In genomic region chr5:96687080-96687479, GRCh38 we compare ENCODE assay signal across 22 cellular contexts. TPM values are rescaled to one million over a fixed set of nuclear protein-coding genes. Genes with fewer than 3 reads are reported as not detected.
A peak's percentile ranks its signal among the peaks of the same experiment; 100 is the strongest.
DNase-seq lines count a peak whose midpoint lies in the region; ATAC-seq, FAIRE-seq and TF ChIP-seq lines count a peak whose summit lies in the region.
"Had no signal": no experiment of that assay in that cellular context is flagged by ENCODE, and none has a peak within 500 bp of the region (broad histone marks: within the 10 kb centered on the region; RNA-seq: fewer than 3 reads in every experiment).

No MANE protein-coding gene starts in this region.

- H4K91ac ChIP-seq in mesenchymal stem cell (ENCODE audit: low read length): no peak overlapping the region

- no peak for TF ChIP-seq POLR2A in gastrocnemius medialis (IDR thresholded peaks at IDR 0.05)

- peak overlapping the region in 2 of 3 donors; percentile 5 to 18 for H3K27ac Mint-ChIP-seq in CD4-positive, CD25-positive, alpha-beta regulatory T cell
- H3K27ac Mint-ChIP-seq in activated B cell treated with CpG ODN at 0.5 μM for 24 hours: no peak overlapping the region
- H3K27ac Mint-ChIP-seq: H9, nephron, progenitor cell of endocrine pancreas had no signal

- TF ChIP-seq CTCF in activated B cell treated with CpG ODN at 0.5 μM for 24 hours (IDR thresholded peaks at IDR 0.05) (no peak), GM10266 (IDR thresholded peaks at IDR 0.05; ENCODE audit: control insufficient read depth, insufficient read depth, low read depth, missing control alignments) (no peak), gastrocnemius medialis (IDR thresholded peaks at IDR 0.05 in 4 of 5, conservative IDR thresholded peaks at IDR 0.05 in 1 of 5) (no peak)

- 96% methylated on average over 5 of the region's 5 CpGs for WGBS in mesenchymal stem cell

- no peaks in the 10 kb centered on the region for H3K27me3 Mint-ChIP-seq in CD4-positive, CD25-positive, alpha-beta regulatory T cell
- no peaks in the 10 kb centered on the region for H3K27me3 Mint-ChIP-seq in activated B cell treated with CpG ODN at 0.5 μM for 24 hours
- H3K27me3 Mint-ChIP-seq: progenitor cell of endocrine pancreas; stimulated activated naive CD8-positive, alpha-beta T cell treated with anti-CD3 and anti-CD28 coated beads, Interleukin-15, amount 100 ng/mL, for 72 hours had no signal

- H3K36me3 Mint-ChIP-seq in CD4-positive, CD25-positive, alpha-beta regulatory T cell: peaks cover 10% of the 10 kb centered on the region
- H3K36me3 Mint-ChIP-seq in activated B cell treated with CpG ODN at 0.5 μM for 24 hours (ENCODE audit: low read depth): peaks cover 34% of the 10 kb centered on the region

- no peak overlapping the region for H3K14ac ChIP-seq in mesenchymal stem cell (ENCODE audit: low read length in 2 of 2)

- no peaks in the 10 kb centered on the region for H3K9me3 ChIP-seq in CD4-positive, CD25-positive, alpha-beta regulatory T cell (ENCODE audit: control insufficient read depth in 2 of 2, low read length in 2 of 2)
- no peaks in the 10 kb centered on the region for H3K9me3 ChIP-seq in mesenchymal stem cell (ENCODE audit: control insufficient read depth, low read length)
- H3K9me3 ChIP-seq in gastrocnemius medialis: no peaks in the 10 kb centered on the region
- H3K9me3 ChIP-seq: SK-N-SH, transverse colon had no signal

- no peaks in the 10 kb centered on the region for H3K9me3 Mint-ChIP-seq in CD4-positive, CD25-positive, alpha-beta regulatory T cell
- no peaks in the 10 kb centered on the region for H3K9me3 Mint-ChIP-seq in activated B cell treated with CpG ODN at 0.5 μM for 24 hours
- H3K9me3 Mint-ChIP-seq: H9; nephron; stimulated activated naive CD8-positive, alpha-beta T cell treated with anti-CD3 and anti-CD28 coated beads, Interleukin-15, amount 100 ng/mL, for 72 hours had no signal

- H3K79me1 ChIP-seq in mesenchymal stem cell (replicated peaks; ENCODE audit: low read length, poor library complexity, severe bottlenecking): peaks cover 17% of the 10 kb centered on the region

- POLR2A ChIA-PET in activated B cell treated with CpG ODN at 0.5 μM for 24 hours (lab: Charles Lee): interaction anchor here (1.0 kb wide), 1 partner anchor 26 kb away, joined by 8 read pairs; no protein-coding TSS in a partner anchor

- H2BK15ac ChIP-seq in mesenchymal stem cell (ENCODE audit: low read depth, poor library complexity, severe bottlenecking): no peak overlapping the region

- in situ Hi-C loops in gastrocnemius medialis (cut with MboI; ENCODE audit: low sequenced_read_pairs in 4 of 4): loop anchor here in 1 of 4 donors (10.0 kb wide), 1 partner anchor 72 kb away; no protein-coding TSS in a partner anchor

- FAIRE-seq in HTR-8/SVneo (lab: Jason Lieb, UNC): no peak

- H3K4me3 ChIP-seq in CD4-positive, CD25-positive, alpha-beta regulatory T cell (ENCODE audit: low read depth, low read length): no peak overlapping the region
- H3K4me3 ChIP-seq in mesenchymal stem cell (ENCODE audit: insufficient read depth in 1 of 2, low read depth in 1 of 2, low read length in 2 of 2): peak overlapping the region in 1 of 2 experiments; percentile 34
- H3K4me3 ChIP-seq in gastrocnemius medialis: no peak overlapping the region
- H3K4me3 ChIP-seq: transverse colon had no signal

- peak overlapping the region; percentile 72 for H3K9ac ChIP-seq in mesenchymal stem cell (ENCODE audit: low read length)

- H2AK5ac ChIP-seq in mesenchymal stem cell (ENCODE audit: low read length, severe bottlenecking): no peak overlapping the region

- H3K18ac ChIP-seq in mesenchymal stem cell (ENCODE audit: low read depth in 1 of 2, low read length in 2 of 2): no peak overlapping the region

- no peak overlapping the region for H3K27ac ChIP-seq in CD4-positive, CD25-positive, alpha-beta regulatory T cell (ENCODE audit: insufficient read depth, low read length, poor library complexity, severe bottlenecking)
- no peak overlapping the region for H3K27ac ChIP-seq in mesenchymal stem cell (ENCODE audit: low read length, poor library complexity, severe bottlenecking)
- H3K27ac ChIP-seq in gastrocnemius medialis: no peak overlapping the region

- no peak for DNase-seq in CD4-positive, CD25-positive, alpha-beta regulatory T cell
- DNase-seq in activated B cell treated with CpG ODN at 0.5 μM for 24 hours (no peak), mesenchymal stem cell (no peak), HTR-8/SVneo (ENCODE audit: insufficient read length, low spot score) (no peak), GM10266 (ENCODE audit: extremely low spot score) (no peak), gastrocnemius medialis (no peak)
- DNase-seq: activated CD4-positive, alpha-beta T cell treated with anti-CD3 and anti-CD28 coated beads for 1 hour; activated CD8-positive, alpha-beta memory T cell treated with anti-CD3 and anti-CD28 coated beads for 24 hours; amygdala; foreskin melanocyte; H9; mesendoderm; NCI-H1105; stimulated activated CD4-positive, alpha-beta T cell treated with anti-CD3 and anti-CD28 coated beads, Interleukin-1b, Interleukin-23, amount 100 ng/mL, for 48 hours; stimulated activated naive CD8-positive, alpha-beta T cell treated with anti-CD3 and anti-CD28 coated beads, Interleukin-15, amount 100 ng/mL, for 72 hours; T-helper 9 cell; transverse colon had no signal

- no peak overlapping the region for H2BK12ac ChIP-seq in mesenchymal stem cell (ENCODE audit: low read length in 2 of 2)

- peaks cover 6% of the 10 kb centered on the region for H3K36me3 ChIP-seq in CD4-positive, CD25-positive, alpha-beta regulatory T cell (ENCODE audit: control insufficient read depth, insufficient read depth, low read length)
- H3K36me3 ChIP-seq in mesenchymal stem cell (ENCODE audit: control insufficient read depth in 1 of 2, insufficient read depth in 2 of 2, low read depth in 1 of 2, low read length in 2 of 2) (peaks cover 0 to 36% of the 10 kb centered on the region in 2 experiments), gastrocnemius medialis (peaks cover 0 to 6% of the 10 kb centered on the region in 2 donors)

- no peaks in the 10 kb centered on the region for H3K27me3 ChIP-seq in CD4-positive, CD25-positive, alpha-beta regulatory T cell (ENCODE audit: control insufficient read depth, insufficient read depth, low read length)
- H3K27me3 ChIP-seq in mesenchymal stem cell (ENCODE audit: control insufficient read depth in 1 of 2, insufficient read depth in 1 of 2, low read length in 2 of 2): no peaks in the 10 kb centered on the region
- H3K27me3 ChIP-seq in gastrocnemius medialis: no peaks in the 10 kb centered on the region
- H3K27me3 ChIP-seq: transverse colon had no signal

- intact Hi-C loops in activated B cell treated with CpG ODN at 0.5 μM for 24 hours (cut with micrococcal nuclease): no loop called here
- intact Hi-C loops in gastrocnemius medialis (cut with DNase I; ENCODE audit: low total_unique reads): loop anchor here (2.0 to 5.0 kb wide), 2 partner anchors 24 to 35 kb away; partner anchors contain the start of gene CAST

- H2AFZ ChIP-seq in mesenchymal stem cell (ENCODE audit: low read depth, low read length): no peak overlapping the region

- H3K4me1 ChIP-seq in CD4-positive, CD25-positive, alpha-beta regulatory T cell (ENCODE audit: control insufficient read depth, insufficient read depth, low read length, poor library complexity, severe bottlenecking): peaks cover 8% of the 10 kb centered on the region
- no peaks in the 10 kb centered on the region for H3K4me1 ChIP-seq in mesenchymal stem cell (ENCODE audit: control insufficient read depth, insufficient read depth, low read depth, low read length)
- H3K4me1 ChIP-seq in gastrocnemius medialis: peaks cover 7 to 24% of the 10 kb centered on the region in 2 donors

- H2BK5ac ChIP-seq in mesenchymal stem cell (ENCODE audit: low read depth, low read length, poor library complexity, severe bottlenecking): no peak overlapping the region

- H3K23ac ChIP-seq in mesenchymal stem cell (ENCODE audit: low read length in 2 of 2): no peak overlapping the region

- H2BK120ac ChIP-seq in mesenchymal stem cell (ENCODE audit: low read depth, low read length): no peak overlapping the region

- H3K4me1 Mint-ChIP-seq in CD4-positive, CD25-positive, alpha-beta regulatory T cell: peaks cover 24 to 49% (median 36%) of the 10 kb centered on the region in 4 donors
- H3K4me1 Mint-ChIP-seq in activated B cell treated with CpG ODN at 0.5 μM for 24 hours: peaks cover 33% of the 10 kb centered on the region
- H3K4me1 Mint-ChIP-seq: H9, nephron had no signal

- H3K4me2 ChIP-seq in mesenchymal stem cell (ENCODE audit: low read length, poor library complexity, severe bottlenecking): no peak overlapping the region

- no peak overlapping the region for H3K4ac ChIP-seq in mesenchymal stem cell (ENCODE audit: low read depth in 1 of 2, low read length in 2 of 2)

- no peak overlapping the region for H4K8ac ChIP-seq in mesenchymal stem cell (ENCODE audit: low read length)

- ATAC-seq in CD4-positive, CD25-positive, alpha-beta regulatory T cell (ENCODE audit: low read depth in 2 of 2): no peak
- peak; percentile 40 for ATAC-seq in HG02759 (IDR thresholded peaks at IDR 0.05; ENCODE audit: unreplicated experiment)
- ATAC-seq in activated B cell treated with CpG ODN at 0.5 μM for 24 hours (ENCODE audit: low read depth): no peak
- no peak for ATAC-seq in GM19455 (IDR thresholded peaks at IDR 0.05; ENCODE audit: unreplicated experiment)
- no peak for ATAC-seq in gastrocnemius medialis

- H3K4me3 Mint-ChIP-seq in CD4-positive, CD25-positive, alpha-beta regulatory T cell: peak overlapping the region in 2 of 4 donors; percentile 8 to 43
- H3K4me3 Mint-ChIP-seq in activated B cell treated with CpG ODN at 0.5 μM for 24 hours: peak overlapping the region; percentile 4
- H3K4me3 Mint-ChIP-seq: H9; nephron; stimulated activated naive CD8-positive, alpha-beta T cell treated with anti-CD3 and anti-CD28 coated beads, Interleukin-15, amount 100 ng/mL, for 72 hours had no signal

- CTCF ChIA-PET in activated B cell treated with CpG ODN at 0.5 μM for 24 hours (lab: Charles Lee): interaction anchor here (1.2 to 3.7 kb wide), 3 partner anchors 72 to 85 kb away, joined by 3 to 22 read pairs (median 4); no protein-coding TSS in a partner anchor

RNA-seq across cellular contexts. Expression of gene CAST, which starts 24.9 kb away (rescaled TPM):
- total RNA-seq in CD4-positive, CD25-positive, alpha-beta regulatory T cell: 374 TPM
- 10 to 100 TPM; 37.8 to 53.1 (median 47.2) TPM for polyA plus RNA-seq in CD4-positive, CD25-positive, alpha-beta regulatory T cell
- total RNA-seq in activated B cell treated with CpG ODN at 0.5 μM for 24 hours: 199 and 211 TPM in 2 replicates
- polyA plus RNA-seq in mesenchymal stem cell (2013, experiment 1 of 2): 217 TPM
- polyA plus RNA-seq in mesenchymal stem cell (2013, experiment 2 of 2): 216 TPM
- 100 to 1,000 TPM; 321 to 971 (median 445) TPM for total RNA-seq in gastrocnemius medialis
